Comparison of ENCODE assay signal across 1 cellular context in genomic region chrX:42097491-42097890, GRCh38.
TF ChIP-seq lines count a peak whose summit lies in the region.

No MANE protein-coding gene starts in this region.

TF ChIP-seq in IMR-90, 13 proteins besides CTCF, POLR2A, EP300 and RAD21 (continued from another document):
- TF ChIP-seq ELK1 (IDR thresholded peaks at IDR 0.05; ENCODE audit: borderline replicate concordance, low read depth, low read length) = no peak
- no peak for TF ChIP-seq MAFK (IDR thresholded peaks at IDR 0.05; ENCODE audit: low read depth, low read length)
- TF ChIP-seq NFE2L2 (IDR thresholded peaks at IDR 0.05; ENCODE audit: low read depth, low read length) = no peak
- no peak for TF ChIP-seq RFX5 (IDR thresholded peaks at IDR 0.05; ENCODE audit: low read depth, low read length)
